9 cellular contexts compared by ENCODE assay signal in the genomic region with DNA sequence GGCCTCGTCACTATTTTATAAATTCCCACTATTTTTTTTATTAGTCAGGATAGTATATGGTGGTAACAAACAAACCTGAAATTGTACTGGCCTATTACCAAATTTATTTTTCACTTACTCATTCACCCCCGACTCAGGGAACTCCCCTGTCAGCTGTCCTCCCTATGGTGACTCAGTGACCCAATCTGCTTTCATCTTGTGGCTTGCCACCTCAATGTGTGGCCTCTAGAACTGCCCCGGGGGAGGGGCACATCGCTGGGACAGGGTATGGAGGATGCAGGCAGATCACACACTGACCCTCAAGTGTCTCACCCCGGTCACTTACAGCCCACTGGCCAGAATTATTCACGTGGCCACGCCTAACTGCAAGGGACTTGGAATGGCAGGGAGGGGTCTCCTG.
DNase-seq lines count a peak whose midpoint lies in the region; FAIRE-seq and TF ChIP-seq lines count a peak whose summit lies in the region.
"Had no signal": no experiment of that assay in that cellular context is flagged by ENCODE, and none has a peak within 500 bp of the region (broad histone marks: within the 10 kb centered on the region; RNA-seq: fewer than 3 reads in every experiment).

No MANE protein-coding gene starts in this region.

- WGBS in sigmoid colon, 2 donors: 77 to 80% methylated on average over 7 of the region's 7 CpGs

- peak overlapping the region; percentile 92 for H3K4me2 ChIP-seq in BLaER1

- no peak overlapping the region for H3K9ac ChIP-seq in BLaER1

- no peak for TF ChIP-seq EP300 in sigmoid colon (IDR thresholded peaks at IDR 0.05)

- FAIRE-seq in RCC 7860 (lab: Jason Lieb, UNC): peak; percentile 38
- FAIRE-seq: endothelial cell of umbilical vein had no signal

- DNase-seq in RCC 7860 (ENCODE audit: low spot score): peak; percentile 90
- DNase-seq in ascending aorta (ENCODE audit: low spot score in 2 of 2): no peak
- no peak for DNase-seq in sigmoid colon
- DNase-seq in HK-2 (ENCODE audit: unreplicated experiment): no peak
- DNase-seq in medulla oblongata (ENCODE audit: extremely low spot score): no peak
- no peak for DNase-seq in NCI-H187 (lab: John Stamatoyannopoulos, UW)
- DNase-seq in GM19238 (ENCODE audit: insufficient read length, low spot score): no peak

- H3K36me3 ChIP-seq in BLaER1 (no peaks in the 10 kb centered on the region), ascending aorta (no peaks in the 10 kb centered on the region), sigmoid colon (no peaks in the 10 kb centered on the region)

- TF ChIP-seq POLR2A in sigmoid colon (IDR thresholded peaks at IDR 0.05): no peak

- H3K4me1 ChIP-seq in BLaER1 (peaks cover 50% of the 10 kb centered on the region), ascending aorta (peaks cover 16 to 27% of the 10 kb centered on the region in 2 donors), sigmoid colon (peaks cover 0 to 30% (median 21%) of the 10 kb centered on the region in 4 donors)

- intact Hi-C loops in ascending aorta (cut with DNase I) (no loop called here), sigmoid colon (cut with DNase I) (no loop called here)

- peaks cover 18% of the 10 kb centered on the region; the same call in 1 of the 2 replicates for H4K20me1 ChIP-seq in BLaER1

- H3K27me3 ChIP-seq in BLaER1 (no peaks in the 10 kb centered on the region), ascending aorta (no peaks in the 10 kb centered on the region), sigmoid colon (no peaks in the 10 kb centered on the region)

- H3K4me3 ChIP-seq in BLaER1 (no peak overlapping the region), ascending aorta (no peak overlapping the region), sigmoid colon (no peak overlapping the region)

- no peak for TF ChIP-seq CTCF in ascending aorta (IDR thresholded peaks at IDR 0.05)
- no peak for TF ChIP-seq CTCF in sigmoid colon (IDR thresholded peaks at IDR 0.05)

- no peak overlapping the region for H3K27ac ChIP-seq in BLaER1
- peak overlapping the region; percentile 76 to 83 for H3K27ac ChIP-seq in ascending aorta
- peak overlapping the region; percentile 55 to 77 (median 70) for H3K27ac ChIP-seq in sigmoid colon

- H3K9me3 ChIP-seq in BLaER1 (no peaks in the 10 kb centered on the region), ascending aorta (no peaks in the 10 kb centered on the region), sigmoid colon (no peaks in the 10 kb centered on the region)
